In the genomic region with DNA sequence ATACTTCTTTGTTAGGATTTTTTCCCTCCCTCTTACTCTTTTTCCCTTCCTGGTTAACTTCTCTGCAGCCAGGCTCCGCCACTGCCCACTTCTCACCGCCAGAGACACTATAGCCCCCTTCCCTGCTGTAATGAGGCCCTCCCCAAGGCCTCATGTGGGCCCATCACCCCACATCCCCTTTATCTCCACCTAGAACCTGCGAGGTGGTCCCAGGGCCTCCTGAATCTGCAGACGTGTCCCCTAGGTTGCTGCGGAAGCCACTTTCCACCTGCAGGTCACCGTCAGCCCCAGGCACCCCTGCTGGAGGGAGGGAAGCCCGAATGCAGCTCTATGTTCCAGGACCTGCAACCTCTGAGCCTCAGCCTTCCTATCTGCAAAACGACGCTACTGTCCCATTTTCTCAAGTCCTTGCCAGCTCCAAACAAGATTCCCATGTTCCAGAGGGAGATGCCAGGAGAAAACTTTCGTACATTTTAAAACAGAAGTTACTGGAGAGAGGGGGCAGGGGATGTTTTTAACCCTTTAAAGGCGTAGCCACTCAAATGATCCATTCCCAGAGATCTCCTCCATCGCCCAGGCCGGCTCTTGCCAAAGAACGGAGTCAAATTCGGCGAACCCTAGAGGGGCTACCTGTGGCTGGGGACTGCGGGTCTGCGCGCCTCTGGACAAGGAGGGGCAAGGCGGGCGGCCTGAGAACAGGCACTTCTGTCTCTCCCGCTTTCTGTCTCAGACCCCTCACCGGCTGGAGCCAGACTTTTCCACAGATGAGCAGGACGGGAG, we compare ENCODE assay signal across 8 cellular contexts. TPM values are rescaled to one million over a fixed set of nuclear protein-coding genes. Genes with fewer than 3 reads are reported as not detected.
A peak's percentile ranks its signal among the peaks of the same experiment; 100 is the strongest.
DNase-seq lines count a peak whose midpoint lies in the region; ATAC-seq, FAIRE-seq and TF ChIP-seq lines count a peak whose summit lies in the region.

No MANE protein-coding gene starts in this region.

- H3K27ac Mint-ChIP-seq in activated CD8-positive, alpha-beta memory T cell treated with anti-CD3 and anti-CD28 coated beads, Interleukin-2, amount 10 ng/mL, durations not matched to agents 7 days and 5 days, result no peak overlapping the region

- FAIRE-seq in HTR-8/SVneo (lab: Jason Lieb, UNC), result no peak

- CTCF ChIA-PET in activated CD8-positive, alpha-beta memory T cell treated with anti-CD3 and anti-CD28 coated beads, Interleukin-2, amount 10 ng/mL, durations not matched to agents 7 days and 5 days (lab: Charles Lee), result interaction anchor here (1.2 kb wide), 1 partner anchor 10 kb away, joined by 3 read pairs; no protein-coding TSS in a partner anchor

- H3K27me3 Mint-ChIP-seq in activated CD8-positive, alpha-beta memory T cell treated with anti-CD3 and anti-CD28 coated beads, Interleukin-2, amount 10 ng/mL, durations not matched to agents 7 days and 5 days, result peaks cover 70% of the 10 kb centered on the region

- H3K36me3 ChIP-seq in SK-N-MC (ENCODE audit: insufficient read depth, low read length), result no peaks in the 10 kb centered on the region

- H3K9ac ChIP-seq in SK-N-MC (ENCODE audit: insufficient read length), result peak overlapping the region; percentile 80

- peaks cover 5% of the 10 kb centered on the region for H3K4me1 Mint-ChIP-seq in activated CD8-positive, alpha-beta memory T cell treated with anti-CD3 and anti-CD28 coated beads, Interleukin-2, amount 10 ng/mL, durations not matched to agents 7 days and 5 days

- H3K36me3 Mint-ChIP-seq in activated CD8-positive, alpha-beta memory T cell treated with anti-CD3 and anti-CD28 coated beads, Interleukin-2, amount 10 ng/mL, durations not matched to agents 7 days and 5 days, result no peaks in the 10 kb centered on the region

- no peaks in the 10 kb centered on the region for H3K9me3 Mint-ChIP-seq in activated CD8-positive, alpha-beta memory T cell treated with anti-CD3 and anti-CD28 coated beads, Interleukin-2, amount 10 ng/mL, durations not matched to agents 7 days and 5 days (ENCODE audit: low read depth)

- peak overlapping the region; percentile 16 for H3K4me3 Mint-ChIP-seq in activated CD8-positive, alpha-beta memory T cell treated with anti-CD3 and anti-CD28 coated beads, Interleukin-2, amount 10 ng/mL, durations not matched to agents 7 days and 5 days

- H3K4me3 ChIP-seq in SK-N-MC (peak overlapping the region; percentile 93), epithelial cell of proximal tubule (ENCODE audit: low read depth, low read length) (peak overlapping the region; percentile 84)

- H3K9me3 ChIP-seq in SK-N-MC (ENCODE audit: low read depth, low read length), result no peaks in the 10 kb centered on the region

- H3K27ac ChIP-seq in SK-N-MC, result peak overlapping the region; percentile 55; the same call in 1 of the 2 replicates

- ATAC-seq in activated CD8-positive, alpha-beta memory T cell treated with anti-CD3 and anti-CD28 coated beads, Interleukin-2, amount 10 ng/mL, durations not matched to agents 7 days and 5 days, result no peak
- ATAC-seq in HG03097 (IDR thresholded peaks at IDR 0.05; ENCODE audit: low FRiP score, unreplicated experiment), result no peak
- no peak for ATAC-seq in HG03469 (IDR thresholded peaks at IDR 0.05; ENCODE audit: unreplicated experiment)

- DNase-seq in activated CD8-positive, alpha-beta memory T cell treated with anti-CD3 and anti-CD28 coated beads, Interleukin-2, amount 10 ng/mL, durations not matched to agents 7 days and 5 days, result no peak
- DNase-seq in activated CD8-positive, alpha-beta memory T cell treated with anti-CD3 and anti-CD28 coated beads for 24 hours, result no peak
- DNase-seq in SK-N-MC (ENCODE audit: low read depth, low spot score) (no peak), epithelial cell of proximal tubule (ENCODE audit: low read depth) (no peak), myocyte (ENCODE audit: low read depth) (peak; percentile 81), HTR-8/SVneo (ENCODE audit: insufficient read length, low spot score) (no peak)

- peak; percentile 35 for TF ChIP-seq CTCF in epithelial cell of proximal tubule (conservative IDR thresholded peaks at IDR 0.05; ENCODE audit: low read depth, low read length)

RNA-seq across cellular contexts. Expression of gene SH3PXD2B, which starts 0.9 kb away (rescaled TPM):
- total RNA-seq in activated CD8-positive, alpha-beta memory T cell treated with anti-CD3 and anti-CD28 coated beads, Interleukin-2, amount 10 ng/mL, durations not matched to agents 7 days and 5 days, result under 1 TPM; 0.06 to 0.12 TPM
- total RNA-seq in epithelial cell of proximal tubule (23.7 and 25.6 TPM in 2 replicates), myocyte (19.4 and 28.8 TPM in 2 replicates)
- polyA plus RNA-seq in myocyte (2012), result 43.1 TPM

Comparison
In these comparisons a context has a peak if more than half of its experiments do, and no peak if none do; other contexts are left out.
1. RNA of gene SH3PXD2B, which starts 0.9 kb away (total RNA-seq): 19.4 to 28.8 TPM in myocyte and 23.7 to 25.6 TPM in epithelial cell of proximal tubule; 0.06 to 0.12 TPM in activated CD8-positive, alpha-beta memory T cell treated with anti-CD3 and anti-CD28 coated beads, Interleukin-2, amount 10 ng/mL, durations not matched to agents 7 days and 5 days; every median in the first group is over 10 times any median in the second.